Comparison of ENCODE assay signal across 8 cellular contexts in the genomic region with DNA sequence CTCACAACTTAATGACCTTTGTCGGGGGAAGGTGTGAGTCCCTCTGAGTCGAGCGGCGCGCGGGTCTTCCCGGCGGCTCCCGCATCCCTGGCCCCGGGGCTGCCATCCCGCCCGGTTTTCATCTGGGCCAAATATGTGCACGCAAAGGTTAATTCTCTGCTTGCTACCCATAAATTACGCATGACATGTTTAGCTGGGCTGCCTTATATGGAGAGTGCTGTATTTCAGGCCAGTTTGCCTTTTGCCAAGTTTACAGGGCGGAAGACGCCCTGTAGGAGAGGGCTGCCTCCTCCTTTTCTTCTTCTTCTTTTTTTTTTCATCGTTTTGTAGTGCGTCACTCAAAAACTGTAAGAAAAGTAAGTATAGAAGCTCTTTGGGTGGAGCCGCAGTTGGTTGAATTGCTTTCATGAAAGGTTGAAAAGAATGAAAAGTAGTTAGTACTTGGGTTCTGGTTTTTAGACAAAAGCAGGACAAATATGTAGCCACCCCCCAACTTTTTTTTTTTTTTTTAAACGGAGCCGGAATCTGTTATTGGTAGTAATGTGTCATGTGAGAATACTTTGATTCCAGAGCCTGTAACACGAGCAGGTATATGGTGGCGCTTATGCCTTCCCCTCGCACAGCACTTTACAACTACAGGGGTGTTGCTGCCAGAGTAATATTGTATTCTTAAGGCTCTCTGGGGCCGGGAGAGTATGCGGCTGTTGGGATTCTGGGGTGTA. TPM values are rescaled to one million over a fixed set of nuclear protein-coding genes. Genes with fewer than 3 reads are reported as not detected.
DNase-seq lines count a peak whose midpoint lies in the region; ATAC-seq, FAIRE-seq and TF ChIP-seq lines count a peak whose summit lies in the region.

No MANE protein-coding gene starts in this region.

- H3K27me3 ChIP-seq in esophagus (ENCODE audit: control insufficient read depth in 1 of 2, insufficient read depth in 2 of 2, low read length in 2 of 2): no peaks in the 10 kb centered on the region
- H3K27me3 ChIP-seq in muscle layer of duodenum (ENCODE audit: low read depth, low read length): no peaks in the 10 kb centered on the region
- no peaks in the 10 kb centered on the region for H3K27me3 ChIP-seq in uterus

- TF ChIP-seq EP300 in A549 (IDR thresholded peaks at IDR 0.05): no peak

- peak overlapping the region; percentile 69 for H3K4me2 ChIP-seq in A549

- DNase-seq in A549 (ENCODE audit: low read depth in 1 of 2, low spot score in 1 of 2): peak; percentile 18 to 54
- peak; percentile 85 for DNase-seq in NCI-H2171 treated with DMSO at 0.1 percent for 48 hours (lab: John Stamatoyannopoulos, UW)
- DNase-seq in activated CD4-positive, alpha-beta T cell treated with anti-CD3 and anti-CD28 coated beads, Interleukin-2, amount 50 U/mL, for 4 hours: peak; percentile 19 to 29
- peak; percentile 71 to 85 for DNase-seq in uterus

- H3K36me3 ChIP-seq in esophagus (ENCODE audit: control insufficient read depth in 2 of 2, insufficient read depth in 2 of 2, low read length in 1 of 2) (no peaks in the 10 kb centered on the region), muscle layer of duodenum (ENCODE audit: control insufficient read depth in 1 of 2, insufficient read depth in 2 of 2, low read length in 2 of 2) (peaks cover 0 to 26% of the 10 kb centered on the region in 2 donors), uterus (no peaks in the 10 kb centered on the region)

- CTCF ChIA-PET in A549 (lab: Yijun Ruan, JAX): interaction anchor here (1.4 kb wide), 1 partner anchor 11 kb away, joined by 3 read pairs; no protein-coding TSS in a partner anchor

- peak in 1 of 2 experiments; percentile 8; a peak in 1 of 5 replicates for TF ChIP-seq RAD21 in A549 (conservative IDR thresholded peaks at IDR 0.05 in 1 of 2, IDR thresholded peaks at IDR 0.05 in 1 of 2)

- TF ChIP-seq CTCF in A549 (IDR thresholded peaks at IDR 0.05) (no peak), uterus (IDR thresholded peaks at IDR 0.05) (no peak)

- intact Hi-C loops in uterus (cut with DNase I; ENCODE audit: low total_unique reads): loop anchor here (10.0 kb wide), 1 partner anchor 65 kb away; no protein-coding TSS in a partner anchor

- ATAC-seq in A549 (peak; percentile 36 to 63), GM18498 (IDR thresholded peaks at IDR 0.05; ENCODE audit: unreplicated experiment) (peak; percentile 14), HG03039 (IDR thresholded peaks at IDR 0.05; ENCODE audit: unreplicated experiment) (peak; percentile 3)

- no peak for FAIRE-seq in A549 (lab: Jason Lieb, UNC)

- H3K27ac ChIP-seq in A549: peak overlapping the region; percentile 96 to 98
- H3K27ac ChIP-seq in esophagus (ENCODE audit: low read depth in 2 of 2, low read length in 1 of 2): peak overlapping the region; percentile 99 to 100
- peak overlapping the region; percentile 99 for H3K27ac ChIP-seq in muscle layer of duodenum (ENCODE audit: low read length)
- H3K27ac ChIP-seq in uterus: peak overlapping the region; percentile 98 to 99

- H3K9me3 ChIP-seq in A549 (no peaks in the 10 kb centered on the region), esophagus (ENCODE audit: control insufficient read depth in 2 of 2, insufficient read depth in 1 of 2, low read depth in 1 of 2, low read length in 1 of 2) (no peaks in the 10 kb centered on the region), muscle layer of duodenum (ENCODE audit: control insufficient read depth in 1 of 2, low read length in 2 of 2) (no peaks in the 10 kb centered on the region), uterus (no peaks in the 10 kb centered on the region)

- POLR2A ChIA-PET in A549 (lab: Yijun Ruan, JAX): interaction anchor here (0.6 to 1.8 kb wide), 14 partner anchors 12 to 329 kb away, joined by 3 to 19 read pairs (median 4); no protein-coding TSS in a partner anchor

- WGBS in A549 (ENCODE audit: missing lambda C conversion rate): under 1% methylated on average over 26 of the region's 26 CpGs
- 0% methylated on average over 26 of the region's 26 CpGs for WGBS in esophagus, 2 donors

- H3K4me1 ChIP-seq in A549 (peaks cover 50% of the 10 kb centered on the region), esophagus (ENCODE audit: control insufficient read depth in 2 of 2, insufficient read depth in 2 of 2, low read length in 1 of 2) (no peaks in the 10 kb centered on the region), muscle layer of duodenum (ENCODE audit: control insufficient read depth in 1 of 2, insufficient read depth in 2 of 2, low read length in 2 of 2) (peaks cover 15 to 26% of the 10 kb centered on the region in 2 donors), uterus (no peaks in the 10 kb centered on the region)

- TF ChIP-seq POLR2A in A549 (IDR thresholded peaks at IDR 0.05; ENCODE audit: low read length): no peak
- peak; percentile 32 to 55 for TF ChIP-seq POLR2A in uterus (IDR thresholded peaks at IDR 0.05)

- H3K4me3 ChIP-seq in A549 (peak overlapping the region; percentile 65), esophagus (ENCODE audit: low read depth in 1 of 2, low read length in 2 of 2) (peak overlapping the region; percentile 91 to 100), muscle layer of duodenum (ENCODE audit: low read depth in 1 of 2, low read length in 2 of 2) (peak overlapping the region; percentile 85 to 99), uterus (peak overlapping the region; percentile 58 to 84)

TF ChIP-seq in A549, 52 proteins besides CTCF, POLR2A, EP300 and RAD21:
- TF ChIP-seq KDM1A (IDR thresholded peaks at IDR 0.05; ENCODE audit: low read depth) (no peak), NPAS2 (CRISPR knock-in tag; IDR thresholded peaks at IDR 0.05; ENCODE audit: borderline replicate concordance) (no peak), EHMT2 (IDR thresholded peaks at IDR 0.05; ENCODE audit: low read depth) (no peak), POLR2AphosphoS2 (conservative IDR thresholded peaks at IDR 0.05; ENCODE audit: low read length) (no peak), MYC (IDR thresholded peaks at IDR 0.05; ENCODE audit: borderline replicate concordance, low read length) (no peak), RNF2 (IDR thresholded peaks at IDR 0.05; ENCODE audit: borderline replicate concordance, low read depth) (no peak), ATOH8 (CRISPR knock-in tag; IDR thresholded peaks at IDR 0.05; ENCODE audit: low read depth) (no peak), PHF8 (IDR thresholded peaks at IDR 0.05; ENCODE audit: borderline replicate concordance, low read depth) (no peak), KDM5A (IDR thresholded peaks at IDR 0.05) (no peak), NFE2L2 (conservative IDR thresholded peaks at IDR 0.05; ENCODE audit: low read length) (no peak), ZFP36 (IDR thresholded peaks at IDR 0.05; ENCODE audit: borderline replicate concordance, partially characterized antibody) (no peak)

RNA-seq across cellular contexts. Expression of gene MBNL1, which starts 0.9 kb away (rescaled TPM):
- polyA plus RNA-seq in A549 (2011; rRNA removed): 92.5 and 114 TPM in 2 replicates
- 38.1 and 53.4 TPM in 2 replicates for polyA plus RNA-seq in A549 (2012; cell fraction: cytosol; rRNA removed)
- 23.1 and 23.7 TPM in 2 replicates for polyA plus RNA-seq in A549 (2012; cell fraction: nucleus; rRNA removed)
- polyA plus RNA-seq in A549 (2017; fragmentation: RNase III; extraction: RNeasy Plus Mini Kit Qiagen cat#74134 plus additional on column Dnase treatment): 59.6 to 60.5 TPM (median 59.9 TPM) in 3 replicates
- 330 and 339 TPM in 2 replicates for polyA minus RNA-seq in A549 (2011; rRNA and poly(A)+ RNA removed)
- polyA plus RNA-seq in esophagus: 10 to 100 TPM; 23.6 to 28.6 TPM
- 100 to 1,000 TPM; 219 to 470 (median 243) TPM for total RNA-seq in uterus

Comparison
In these comparisons a context has a peak if more than half of its experiments do, and no peak if none do; other contexts are left out.
1. Peak in every context shown above with its lines: DNase-seq, ATAC-seq, H3K4me3 ChIP-seq and H3K27ac ChIP-seq.
2. DNase-seq: peak in every context shown above with its lines; median percentile 85 in NCI-H2171 treated with DMSO at 0.1 percent for 48 hours; 78 in uterus; 36 in A549; 24 in activated CD4-positive, alpha-beta T cell treated with anti-CD3 and anti-CD28 coated beads, Interleukin-2, amount 50 U/mL, for 4 hours.